In the genomic region with DNA sequence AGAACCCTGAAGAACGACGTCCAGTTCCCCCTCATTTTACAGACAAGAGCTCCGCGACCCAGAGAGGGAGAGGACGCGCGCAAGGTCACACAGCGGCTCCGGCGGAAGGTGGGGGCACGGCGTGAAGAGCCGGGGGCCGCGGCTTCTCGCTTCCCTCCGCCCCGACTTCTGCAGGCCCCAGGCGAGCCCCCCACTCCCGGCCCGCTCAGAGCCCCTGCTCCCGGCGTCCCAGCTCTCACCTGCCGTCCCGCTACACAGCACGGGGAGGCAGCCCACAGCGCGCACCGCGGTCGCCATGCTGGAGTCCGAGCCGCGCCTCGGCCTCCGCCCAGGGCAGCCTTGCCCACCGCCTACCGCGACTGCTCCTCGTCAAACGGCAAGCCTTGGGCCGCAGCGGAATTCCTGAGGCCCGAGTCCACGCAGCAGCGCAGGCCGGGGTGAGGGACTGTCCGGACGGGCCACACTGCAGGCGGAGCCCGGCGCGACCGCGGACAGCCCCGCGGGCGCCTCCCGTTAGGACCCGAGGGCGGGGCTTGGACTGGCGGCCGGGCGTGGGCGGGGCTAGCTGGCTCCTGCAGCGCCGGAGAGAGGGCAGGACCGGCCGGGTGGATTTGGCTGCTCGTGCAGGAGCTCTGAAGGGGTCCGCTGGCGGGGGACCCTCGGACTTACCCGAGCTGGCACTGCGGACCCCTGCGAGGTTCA, we compare ENCODE assay signal across 1 cellular context.
TF ChIP-seq lines count a peak whose summit lies in the region.

A gene (minus strand): TSS at position 314 of the 702 bp plus-strand sequence. CDS start 17 bp downstream, at position 297.

TF ChIP-seq in HepG2, 621 proteins besides CTCF, POLR2A, EP300 and RAD21 (continued from another document and continues in another):
- TF ChIP-seq, protein P1, sequence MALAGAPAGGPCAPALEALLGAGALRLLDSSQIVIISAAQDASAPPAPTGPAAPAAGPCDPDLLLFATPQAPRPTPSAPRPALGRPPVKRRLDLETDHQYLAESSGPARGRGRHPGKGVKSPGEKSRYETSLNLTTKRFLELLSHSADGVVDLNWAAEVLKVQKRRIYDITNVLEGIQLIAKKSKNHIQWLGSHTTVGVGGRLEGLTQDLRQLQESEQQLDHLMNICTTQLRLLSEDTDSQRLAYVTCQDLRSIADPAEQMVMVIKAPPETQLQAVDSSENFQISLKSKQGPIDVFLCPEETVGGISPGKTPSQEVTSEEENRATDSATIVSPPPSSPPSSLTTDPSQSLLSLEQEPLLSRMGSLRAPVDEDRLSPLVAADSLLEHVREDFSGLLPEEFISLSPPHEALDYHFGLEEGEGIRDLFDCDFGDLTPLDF (CRISPR knock-in tag; IDR thresholded peaks at IDR 0.05) = peak; percentile 63
- TF ChIP-seq, protein P2, sequence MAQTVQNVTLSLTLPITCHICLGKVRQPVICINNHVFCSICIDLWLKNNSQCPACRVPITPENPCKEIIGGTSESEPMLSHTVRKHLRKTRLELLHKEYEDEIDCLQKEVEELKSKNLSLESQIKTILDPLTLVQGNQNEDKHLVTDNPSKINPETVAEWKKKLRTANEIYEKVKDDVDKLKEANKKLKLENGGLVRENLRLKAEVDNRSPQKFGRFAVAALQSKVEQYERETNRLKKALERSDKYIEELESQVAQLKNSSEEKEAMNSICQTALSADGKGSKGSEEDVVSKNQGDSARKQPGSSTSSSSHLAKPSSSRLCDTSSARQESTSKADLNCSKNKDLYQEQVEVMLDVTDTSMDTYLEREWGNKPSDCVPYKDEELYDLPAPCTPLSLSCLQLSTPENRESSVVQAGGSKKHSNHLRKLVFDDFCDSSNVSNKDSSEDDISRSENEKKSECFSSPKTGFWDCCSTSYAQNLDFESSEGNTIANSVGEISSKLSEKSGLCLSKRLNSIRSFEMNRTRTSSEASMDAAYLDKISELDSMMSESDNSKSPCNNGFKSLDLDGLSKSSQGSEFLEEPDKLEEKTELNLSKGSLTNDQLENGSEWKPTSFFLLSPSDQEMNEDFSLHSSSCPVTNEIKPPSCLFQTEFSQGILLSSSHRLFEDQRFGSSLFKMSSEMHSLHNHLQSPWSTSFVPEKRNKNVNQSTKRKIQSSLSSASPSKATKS (CRISPR knock-in tag; IDR thresholded peaks at IDR 0.05) = 0 out of 2 replicates have a peak, but pooled peaks have one; percentile 11
- peak; percentile 94 for TF ChIP-seq HOXD1 (CRISPR knock-in tag; IDR thresholded peaks at IDR 0.05)
- no peak for TF ChIP-seq NR2F1 (CRISPR knock-in tag; IDR thresholded peaks at IDR 0.05)
- TF ChIP-seq, protein P3, sequence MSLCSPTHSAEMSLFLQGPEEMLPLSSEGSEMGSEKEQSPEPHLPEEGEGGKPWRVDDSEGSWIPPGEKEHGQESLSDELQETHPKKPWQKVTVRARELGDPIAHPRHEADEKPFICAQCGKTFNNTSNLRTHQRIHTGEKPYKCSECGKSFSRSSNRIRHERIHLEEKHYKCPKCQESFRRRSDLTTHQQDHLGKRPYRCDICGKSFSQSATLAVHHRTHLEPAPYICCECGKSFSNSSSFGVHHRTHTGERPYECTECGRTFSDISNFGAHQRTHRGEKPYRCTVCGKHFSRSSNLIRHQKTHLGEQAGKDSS (CRISPR knock-in tag; IDR thresholded peaks at IDR 0.05; ENCODE audit: borderline replicate concordance, low read depth) = peak; percentile 94
- TF ChIP-seq SUZ12 (IDR thresholded peaks at IDR 0.05; ENCODE audit: low read depth, low read length) = no peak
- TF ChIP-seq, protein P4, sequence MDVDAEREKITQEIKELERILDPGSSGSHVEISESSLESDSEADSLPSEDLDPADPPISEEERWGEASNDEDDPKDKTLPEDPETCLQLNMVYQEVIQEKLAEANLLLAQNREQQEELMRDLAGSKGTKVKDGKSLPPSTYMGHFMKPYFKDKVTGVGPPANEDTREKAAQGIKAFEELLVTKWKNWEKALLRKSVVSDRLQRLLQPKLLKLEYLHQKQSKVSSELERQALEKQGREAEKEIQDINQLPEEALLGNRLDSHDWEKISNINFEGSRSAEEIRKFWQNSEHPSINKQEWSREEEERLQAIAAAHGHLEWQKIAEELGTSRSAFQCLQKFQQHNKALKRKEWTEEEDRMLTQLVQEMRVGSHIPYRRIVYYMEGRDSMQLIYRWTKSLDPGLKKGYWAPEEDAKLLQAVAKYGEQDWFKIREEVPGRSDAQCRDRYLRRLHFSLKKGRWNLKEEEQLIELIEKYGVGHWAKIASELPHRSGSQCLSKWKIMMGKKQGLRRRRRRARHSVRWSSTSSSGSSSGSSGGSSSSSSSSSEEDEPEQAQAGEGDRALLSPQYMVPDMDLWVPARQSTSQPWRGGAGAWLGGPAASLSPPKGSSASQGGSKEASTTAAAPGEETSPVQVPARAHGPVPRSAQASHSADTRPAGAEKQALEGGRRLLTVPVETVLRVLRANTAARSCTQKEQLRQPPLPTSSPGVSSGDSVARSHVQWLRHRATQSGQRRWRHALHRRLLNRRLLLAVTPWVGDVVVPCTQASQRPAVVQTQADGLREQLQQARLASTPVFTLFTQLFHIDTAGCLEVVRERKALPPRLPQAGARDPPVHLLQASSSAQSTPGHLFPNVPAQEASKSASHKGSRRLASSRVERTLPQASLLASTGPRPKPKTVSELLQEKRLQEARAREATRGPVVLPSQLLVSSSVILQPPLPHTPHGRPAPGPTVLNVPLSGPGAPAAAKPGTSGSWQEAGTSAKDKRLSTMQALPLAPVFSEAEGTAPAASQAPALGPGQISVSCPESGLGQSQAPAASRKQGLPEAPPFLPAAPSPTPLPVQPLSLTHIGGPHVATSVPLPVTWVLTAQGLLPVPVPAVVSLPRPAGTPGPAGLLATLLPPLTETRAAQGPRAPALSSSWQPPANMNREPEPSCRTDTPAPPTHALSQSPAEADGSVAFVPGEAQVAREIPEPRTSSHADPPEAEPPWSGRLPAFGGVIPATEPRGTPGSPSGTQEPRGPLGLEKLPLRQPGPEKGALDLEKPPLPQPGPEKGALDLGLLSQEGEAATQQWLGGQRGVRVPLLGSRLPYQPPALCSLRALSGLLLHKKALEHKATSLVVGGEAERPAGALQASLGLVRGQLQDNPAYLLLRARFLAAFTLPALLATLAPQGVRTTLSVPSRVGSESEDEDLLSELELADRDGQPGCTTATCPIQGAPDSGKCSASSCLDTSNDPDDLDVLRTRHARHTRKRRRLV (CRISPR knock-in tag; IDR thresholded peaks at IDR 0.05) = 0 out of 2 replicates have a peak, but pooled peaks have one; percentile 44
- TF ChIP-seq TCF7 (IDR thresholded peaks at IDR 0.05; ENCODE audit: low read depth) = no peak
- peak; percentile 90; the same call in 1 of the 2 replicates for TF ChIP-seq SAFB2 (CRISPR knock-in tag; IDR thresholded peaks at IDR 0.05; ENCODE audit: borderline replicate concordance, low read depth)
- peak; percentile 83 for TF ChIP-seq ZFP37 (CRISPR knock-in tag; IDR thresholded peaks at IDR 0.05; ENCODE audit: borderline replicate concordance)
- TF ChIP-seq, protein P5, sequence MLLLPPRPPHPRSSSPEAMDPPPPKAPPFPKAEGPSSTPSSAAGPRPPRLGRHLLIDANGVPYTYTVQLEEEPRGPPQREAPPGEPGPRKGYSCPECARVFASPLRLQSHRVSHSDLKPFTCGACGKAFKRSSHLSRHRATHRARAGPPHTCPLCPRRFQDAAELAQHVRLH (CRISPR knock-in tag; IDR thresholded peaks at IDR 0.05; ENCODE audit: borderline replicate concordance, low read depth) = peak; percentile 85; the same call in 1 of the 2 replicates
- TF ChIP-seq, protein P6, sequence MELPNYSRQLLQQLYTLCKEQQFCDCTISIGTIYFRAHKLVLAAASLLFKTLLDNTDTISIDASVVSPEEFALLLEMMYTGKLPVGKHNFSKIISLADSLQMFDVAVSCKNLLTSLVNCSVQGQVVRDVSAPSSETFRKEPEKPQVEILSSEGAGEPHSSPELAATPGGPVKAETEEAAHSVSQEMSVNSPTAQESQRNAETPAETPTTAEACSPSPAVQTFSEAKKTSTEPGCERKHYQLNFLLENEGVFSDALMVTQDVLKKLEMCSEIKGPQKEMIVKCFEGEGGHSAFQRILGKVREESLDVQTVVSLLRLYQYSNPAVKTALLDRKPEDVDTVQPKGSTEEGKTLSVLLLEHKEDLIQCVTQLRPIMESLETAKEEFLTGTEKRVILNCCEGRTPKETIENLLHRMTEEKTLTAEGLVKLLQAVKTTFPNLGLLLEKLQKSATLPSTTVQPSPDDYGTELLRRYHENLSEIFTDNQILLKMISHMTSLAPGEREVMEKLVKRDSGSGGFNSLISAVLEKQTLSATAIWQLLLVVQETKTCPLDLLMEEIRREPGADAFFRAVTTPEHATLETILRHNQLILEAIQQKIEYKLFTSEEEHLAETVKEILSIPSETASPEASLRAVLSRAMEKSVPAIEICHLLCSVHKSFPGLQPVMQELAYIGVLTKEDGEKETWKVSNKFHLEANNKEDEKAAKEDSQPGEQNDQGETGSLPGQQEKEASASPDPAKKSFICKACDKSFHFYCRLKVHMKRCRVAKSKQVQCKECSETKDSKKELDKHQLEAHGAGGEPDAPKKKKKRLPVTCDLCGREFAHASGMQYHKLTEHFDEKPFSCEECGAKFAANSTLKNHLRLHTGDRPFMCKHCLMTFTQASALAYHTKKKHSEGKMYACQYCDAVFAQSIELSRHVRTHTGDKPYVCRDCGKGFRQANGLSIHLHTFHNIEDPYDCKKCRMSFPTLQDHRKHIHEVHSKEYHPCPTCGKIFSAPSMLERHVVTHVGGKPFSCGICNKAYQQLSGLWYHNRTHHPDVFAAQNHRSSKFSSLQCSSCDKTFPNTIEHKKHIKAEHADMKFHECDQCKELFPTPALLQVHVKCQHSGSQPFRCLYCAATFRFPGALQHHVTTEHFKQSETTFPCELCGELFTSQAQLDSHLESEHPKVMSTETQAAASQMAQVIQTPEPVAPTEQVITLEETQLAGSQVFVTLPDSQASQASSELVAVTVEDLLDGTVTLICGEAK (IDR thresholded peaks at IDR 0.05) = no peak
- TF ChIP-seq, protein P6 (CRISPR knock-in tag; IDR thresholded peaks at IDR 0.05) = no peak
- TF ChIP-seq ZBTB3 (CRISPR knock-in tag; IDR thresholded peaks at IDR 0.05; ENCODE audit: borderline replicate concordance, low read depth) = peak; percentile 83
- TF ChIP-seq REXO4 (CRISPR knock-in tag; IDR thresholded peaks at IDR 0.05; ENCODE audit: borderline replicate concordance) = 0 out of 2 replicates have a peak, but pooled peaks have one; percentile 8
- TF ChIP-seq PLRG1 (conservative IDR thresholded peaks at IDR 0.05) = no peak
- TF ChIP-seq FOSL2 (CRISPR knock-in tag; IDR thresholded peaks at IDR 0.05) = peak; percentile 40
- TF ChIP-seq, protein P7, sequence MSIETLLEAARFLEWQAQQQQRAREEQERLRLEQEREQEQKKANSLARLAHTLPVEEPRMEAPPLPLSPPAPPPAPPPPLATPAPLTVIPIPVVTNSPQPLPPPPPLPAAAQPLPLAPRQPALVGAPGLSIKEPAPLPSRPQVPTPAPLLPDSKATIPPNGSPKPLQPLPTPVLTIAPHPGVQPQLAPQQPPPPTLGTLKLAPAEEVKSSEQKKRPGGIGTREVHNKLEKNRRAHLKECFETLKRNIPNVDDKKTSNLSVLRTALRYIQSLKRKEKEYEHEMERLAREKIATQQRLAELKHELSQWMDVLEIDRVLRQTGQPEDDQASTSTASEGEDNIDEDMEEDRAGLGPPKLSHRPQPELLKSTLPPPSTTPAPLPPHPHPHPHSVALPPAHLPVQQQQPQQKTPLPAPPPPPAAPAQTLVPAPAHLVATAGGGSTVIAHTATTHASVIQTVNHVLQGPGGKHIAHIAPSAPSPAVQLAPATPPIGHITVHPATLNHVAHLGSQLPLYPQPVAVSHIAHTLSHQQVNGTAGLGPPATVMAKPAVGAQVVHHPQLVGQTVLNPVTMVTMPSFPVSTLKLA (IDR thresholded peaks at IDR 0.05) = no peak
- no peak for TF ChIP-seq MAFF (IDR thresholded peaks at IDR 0.05; ENCODE audit: low read depth, low read length)
- peak; percentile 85 for TF ChIP-seq ZNF510 (CRISPR knock-in tag; IDR thresholded peaks at IDR 0.05; ENCODE audit: low read depth)
- peak; percentile 96 for TF ChIP-seq ARNT2 (CRISPR knock-in tag; IDR thresholded peaks at IDR 0.05; ENCODE audit: low read depth)
- TF ChIP-seq ZNF678 (CRISPR knock-in tag; IDR thresholded peaks at IDR 0.05) = peak; percentile 91; the same call in 1 of the 2 replicates
- TF ChIP-seq JUN (CRISPR knock-in tag; IDR thresholded peaks at IDR 0.05) = peak; percentile 72; the same call in 1 of the 2 replicates
- TF ChIP-seq, protein P8, sequence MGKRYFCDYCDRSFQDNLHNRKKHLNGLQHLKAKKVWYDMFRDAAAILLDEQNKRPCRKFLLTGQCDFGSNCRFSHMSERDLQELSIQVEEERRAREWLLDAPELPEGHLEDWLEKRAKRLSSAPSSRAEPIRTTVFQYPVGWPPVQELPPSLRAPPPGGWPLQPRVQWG (CRISPR knock-in tag; IDR thresholded peaks at IDR 0.05; ENCODE audit: borderline replicate concordance, low read depth) = no peak
- peak; percentile 90 for TF ChIP-seq ARNTL (CRISPR knock-in tag; IDR thresholded peaks at IDR 0.05)
- TF ChIP-seq ELF1 (CRISPR knock-in tag; IDR thresholded peaks at IDR 0.05) = 0 out of 2 replicates have a peak, but pooled peaks have one; percentile 8
- TF ChIP-seq ZNF24 (IDR thresholded peaks at IDR 0.05) = no peak
- no peak; the same call in 1 of the 2 replicates for TF ChIP-seq STAT5B (CRISPR knock-in tag; IDR thresholded peaks at IDR 0.05)
- TF ChIP-seq HNRNPLL (IDR thresholded peaks at IDR 0.05; ENCODE audit: low read depth, low read length, poor library complexity, severe bottlenecking) = peak; percentile 68
- TF ChIP-seq HNRNPUL1 (IDR thresholded peaks at IDR 0.05; ENCODE audit: low read depth, low read length) = no peak
- 0 out of 2 replicates have a peak, but pooled peaks have one; percentile 15 for TF ChIP-seq ZNF317 (CRISPR knock-in tag; IDR thresholded peaks at IDR 0.05)
- TF ChIP-seq IRF2 (CRISPR knock-in tag; IDR thresholded peaks at IDR 0.05) = peak; percentile 73
